17 cellular contexts compared by ENCODE assay signal in genomic region chr6:10384333-10384718, GRCh38. TPM values are rescaled to one million over a fixed set of nuclear protein-coding genes. Genes with fewer than 3 reads are reported as not detected.
A peak's percentile ranks its signal among the peaks of the same experiment; 100 is the strongest.
DNase-seq lines count a peak whose midpoint lies in the region; ATAC-seq lines count a peak whose summit lies in the region.
"Had no signal": no experiment of that assay in that cellular context is flagged by ENCODE, and none has a peak within 500 bp of the region (broad histone marks: within the 10 kb centered on the region; RNA-seq: fewer than 3 reads in every experiment).

No MANE protein-coding gene starts in this region.

- H3K4me1 ChIP-seq in iPS-15b (ENCODE audit: control insufficient read depth, insufficient read depth, low read length) = peaks cover 17% of the 10 kb centered on the region

- H3K9me3 Mint-ChIP-seq in activated naive CD8-positive, alpha-beta T cell (ENCODE audit: low read depth) = peaks cover 27% of the 10 kb centered on the region
- H3K9me3 Mint-ChIP-seq in activated naive CD8-positive, alpha-beta T cell treated with anti-CD3 and anti-CD28 coated beads, Interleukin-2, amount 50 U/mL, for 24 hours = peaks cover 24% of the 10 kb centered on the region
- peaks cover 9% of the 10 kb centered on the region for H3K9me3 Mint-ChIP-seq in activated T-helper 1 cell treated with anti-CD3 and anti-CD28 coated beads, Interleukin-12 subunit alpha, Interleukin-12 subunit beta, Interleukin-2, Interleukin-4 antibody, amounts not matched to agents 30 ng/mL and 10 ng/mL and 1 ng/mL, durations not matched to agents 14 hours and 24 hours and 36 hours
- peaks cover 5% of the 10 kb centered on the region for H3K9me3 Mint-ChIP-seq in activated T-helper 2 cell treated with anti-CD3 and anti-CD28 coated beads, Interferon-gamma antibody, Interleukin-2, Interleukin-4, amounts not matched to agents 10 μg/mL and 5 μg/mL and 100 μg/mL, durations not matched to agents 14 hours and 24 hours and 36 hours
- H3K9me3 Mint-ChIP-seq: natural killer cell treated with Interleukin-12 subunit alpha and Interleukin-12 subunit beta and Interleukin-15 and Interleukin-18, amount 100 ng/mL, for 72 hours had no signal

- H3K36me3 Mint-ChIP-seq in activated naive CD8-positive, alpha-beta T cell = peaks cover 19% of the 10 kb centered on the region
- peaks cover 12% of the 10 kb centered on the region for H3K36me3 Mint-ChIP-seq in activated naive CD8-positive, alpha-beta T cell treated with anti-CD3 and anti-CD28 coated beads, Interleukin-2, amount 50 U/mL, for 24 hours (ENCODE audit: low read depth)
- H3K36me3 Mint-ChIP-seq in activated T-helper 1 cell treated with anti-CD3 and anti-CD28 coated beads, Interleukin-12 subunit alpha, Interleukin-12 subunit beta, Interleukin-2, Interleukin-4 antibody, amounts not matched to agents 30 ng/mL and 10 ng/mL and 1 ng/mL, durations not matched to agents 14 hours and 24 hours and 36 hours (ENCODE audit: low read depth) = peaks cover 5% of the 10 kb centered on the region
- H3K36me3 Mint-ChIP-seq in activated T-helper 2 cell treated with anti-CD3 and anti-CD28 coated beads, Interferon-gamma antibody, Interleukin-2, Interleukin-4, amounts not matched to agents 10 μg/mL and 5 μg/mL and 100 μg/mL, durations not matched to agents 14 hours and 24 hours and 36 hours (ENCODE audit: low read depth) = peaks cover 7% of the 10 kb centered on the region

- peaks cover 22% of the 10 kb centered on the region for H3K4me1 Mint-ChIP-seq in activated naive CD8-positive, alpha-beta T cell (ENCODE audit: low read depth)
- peaks cover 8% of the 10 kb centered on the region for H3K4me1 Mint-ChIP-seq in activated naive CD8-positive, alpha-beta T cell treated with anti-CD3 and anti-CD28 coated beads, Interleukin-2, amount 50 U/mL, for 24 hours
- peaks cover 7% of the 10 kb centered on the region for H3K4me1 Mint-ChIP-seq in activated T-helper 1 cell treated with anti-CD3 and anti-CD28 coated beads, Interleukin-12 subunit alpha, Interleukin-12 subunit beta, Interleukin-2, Interleukin-4 antibody, amounts not matched to agents 30 ng/mL and 10 ng/mL and 1 ng/mL, durations not matched to agents 14 hours and 24 hours and 36 hours (ENCODE audit: low read depth)
- H3K4me1 Mint-ChIP-seq in activated T-helper 2 cell treated with anti-CD3 and anti-CD28 coated beads, Interferon-gamma antibody, Interleukin-2, Interleukin-4, amounts not matched to agents 10 μg/mL and 5 μg/mL and 100 μg/mL, durations not matched to agents 14 hours and 24 hours and 36 hours (ENCODE audit: low read depth) = peaks cover 4% of the 10 kb centered on the region

- peaks cover 60% of the 10 kb centered on the region for H3K27me3 Mint-ChIP-seq in activated naive CD8-positive, alpha-beta T cell
- H3K27me3 Mint-ChIP-seq in activated naive CD8-positive, alpha-beta T cell treated with anti-CD3 and anti-CD28 coated beads, Interleukin-2, amount 50 U/mL, for 24 hours = peaks cover 83% of the 10 kb centered on the region
- H3K27me3 Mint-ChIP-seq in activated T-helper 1 cell treated with anti-CD3 and anti-CD28 coated beads, Interleukin-12 subunit alpha, Interleukin-12 subunit beta, Interleukin-2, Interleukin-4 antibody, amounts not matched to agents 30 ng/mL and 10 ng/mL and 1 ng/mL, durations not matched to agents 14 hours and 24 hours and 36 hours (ENCODE audit: insufficient read depth) = peaks cover 72% of the 10 kb centered on the region
- peaks cover 79% of the 10 kb centered on the region for H3K27me3 Mint-ChIP-seq in activated T-helper 2 cell treated with anti-CD3 and anti-CD28 coated beads, Interferon-gamma antibody, Interleukin-2, Interleukin-4, amounts not matched to agents 10 μg/mL and 5 μg/mL and 100 μg/mL, durations not matched to agents 14 hours and 24 hours and 36 hours (ENCODE audit: low read depth)

- peak overlapping the region; percentile 16 for H3K4me3 ChIP-seq in iPS-15b (ENCODE audit: low read depth, low read length)

- ATAC-seq in activated naive CD8-positive, alpha-beta T cell treated with anti-CD3 and anti-CD28 coated beads, Interleukin-2, amount 50 U/mL, for 24 hours = no peak
- ATAC-seq in GM21529 (IDR thresholded peaks at IDR 0.05; ENCODE audit: unreplicated experiment) (no peak), GM21825 (IDR thresholded peaks at IDR 0.05; ENCODE audit: unreplicated experiment) (no peak)
- ATAC-seq: natural killer cell treated with Interleukin-12 subunit alpha and Interleukin-12 subunit beta and Interleukin-15 and Interleukin-18, amount 100 ng/mL, for 72 hours; Right ventricle myocardium inferior; T-cell had no signal

- H3K36me3 ChIP-seq in iPS-15b (ENCODE audit: control insufficient read depth, insufficient read depth, low read length) = no peaks in the 10 kb centered on the region

- H3K27me3 ChIP-seq in iPS-15b (ENCODE audit: control insufficient read depth, insufficient read depth, low read length) = peaks cover 98% of the 10 kb centered on the region

- no peak for DNase-seq in activated naive CD8-positive, alpha-beta T cell treated with anti-CD3 and anti-CD28 coated beads, Interleukin-2, amount 50 U/mL, for 24 hours
- no peak for DNase-seq in activated T-helper 1 cell treated with anti-CD3 and anti-CD28 coated beads, Interleukin-12 subunit alpha, Interleukin-12 subunit beta, Interleukin-2, Interleukin-4 antibody, amounts not matched to agents 30 ng/mL and 10 ng/mL and 1 ng/mL, durations not matched to agents 14 hours and 24 hours and 36 hours (ENCODE audit: low spot score)
- DNase-seq in activated T-helper 2 cell treated with anti-CD3 and anti-CD28 coated beads, Interferon-gamma antibody, Interleukin-2, Interleukin-4, amounts not matched to agents 10 μg/mL and 5 μg/mL and 100 μg/mL, durations not matched to agents 14 hours and 24 hours and 36 hours (ENCODE audit: low spot score) = no peak
- DNase-seq in LoVo (ENCODE audit: low spot score) = no peak
- DNase-seq: activated T-cell treated with anti-CD3 and anti-CD28 coated beads, Interleukin-2, amount 50 U/mL, for 1 hour; amygdala; Kasumi-1; NCI-H1436; NCI-H2227 treated with DMSO at 0.1 percent for 48 hours; NK-92 treated with Interleukin-12 subunit alpha and Interleukin-12 subunit beta, amount 100 ng/mL, for 24 hours; T-cell had no signal

- peak overlapping the region; percentile 58 for H3K27ac Mint-ChIP-seq in activated naive CD8-positive, alpha-beta T cell
- H3K27ac Mint-ChIP-seq in activated naive CD8-positive, alpha-beta T cell treated with anti-CD3 and anti-CD28 coated beads, Interleukin-2, amount 50 U/mL, for 24 hours = no peak overlapping the region
- peak overlapping the region; percentile 82 for H3K27ac Mint-ChIP-seq in activated T-helper 1 cell treated with anti-CD3 and anti-CD28 coated beads, Interleukin-12 subunit alpha, Interleukin-12 subunit beta, Interleukin-2, Interleukin-4 antibody, amounts not matched to agents 30 ng/mL and 10 ng/mL and 1 ng/mL, durations not matched to agents 14 hours and 24 hours and 36 hours
- H3K27ac Mint-ChIP-seq in activated T-helper 2 cell treated with anti-CD3 and anti-CD28 coated beads, Interferon-gamma antibody, Interleukin-2, Interleukin-4, amounts not matched to agents 10 μg/mL and 5 μg/mL and 100 μg/mL, durations not matched to agents 14 hours and 24 hours and 36 hours = no peak overlapping the region
- H3K27ac Mint-ChIP-seq: natural killer cell treated with Interleukin-12 subunit alpha and Interleukin-12 subunit beta and Interleukin-15 and Interleukin-18, amount 100 ng/mL, for 72 hours had no signal

- H3K4me3 Mint-ChIP-seq in activated naive CD8-positive, alpha-beta T cell = no peak overlapping the region
- H3K4me3 Mint-ChIP-seq in activated naive CD8-positive, alpha-beta T cell treated with anti-CD3 and anti-CD28 coated beads, Interleukin-2, amount 50 U/mL, for 24 hours = no peak overlapping the region
- H3K4me3 Mint-ChIP-seq in activated T-helper 1 cell treated with anti-CD3 and anti-CD28 coated beads, Interleukin-12 subunit alpha, Interleukin-12 subunit beta, Interleukin-2, Interleukin-4 antibody, amounts not matched to agents 30 ng/mL and 10 ng/mL and 1 ng/mL, durations not matched to agents 14 hours and 24 hours and 36 hours = no peak overlapping the region
- H3K4me3 Mint-ChIP-seq in activated T-helper 2 cell treated with anti-CD3 and anti-CD28 coated beads, Interferon-gamma antibody, Interleukin-2, Interleukin-4, amounts not matched to agents 10 μg/mL and 5 μg/mL and 100 μg/mL, durations not matched to agents 14 hours and 24 hours and 36 hours (ENCODE audit: low read depth) = no peak overlapping the region
- H3K4me3 Mint-ChIP-seq: natural killer cell treated with Interleukin-12 subunit alpha and Interleukin-12 subunit beta and Interleukin-15 and Interleukin-18, amount 100 ng/mL, for 72 hours had no signal

- intact Hi-C loops in activated T-helper 1 cell treated with anti-CD3 and anti-CD28 coated beads, Interleukin-12 subunit alpha, Interleukin-12 subunit beta, Interleukin-2, Interleukin-4 antibody, amounts not matched to agents 30 ng/mL and 10 ng/mL and 1 ng/mL, durations not matched to agents 14 hours and 24 hours and 36 hours (cut with micrococcal nuclease) = loop anchor here (1.0 to 2.0 kb wide), 3 partner anchors 11 to 36 kb away; no protein-coding TSS in a partner anchor
- intact Hi-C loops in activated T-helper 2 cell treated with anti-CD3 and anti-CD28 coated beads, Interferon-gamma antibody, Interleukin-2, Interleukin-4, amounts not matched to agents 10 μg/mL and 5 μg/mL and 100 μg/mL, durations not matched to agents 14 hours and 24 hours and 36 hours (cut with micrococcal nuclease) = loop anchor here (5.0 kb wide), 1 partner anchor 503 kb away; the partner anchor contains the start of gene SYCP2L

- H3K9ac ChIP-seq in iPS-15b (ENCODE audit: low read depth, low read length) = no peak overlapping the region

- no peaks in the 10 kb centered on the region for H3K9me3 ChIP-seq in iPS-15b (ENCODE audit: control insufficient read depth, insufficient read depth, low read length)

RNA-seq across cellular contexts. Expression of gene TFAP2A, which starts 30.5 kb away (rescaled TPM):
- not detected in 2 replicates for total RNA-seq in activated T-helper 1 cell treated with anti-CD3 and anti-CD28 coated beads, Interleukin-12 subunit alpha, Interleukin-12 subunit beta, Interleukin-2, Interleukin-4 antibody, amounts not matched to agents 30 ng/mL and 10 ng/mL and 1 ng/mL, durations not matched to agents 14 hours and 24 hours and 36 hours
- 0.23 TPM in 1 of 2 replicates, not detected in the other for total RNA-seq in activated T-helper 2 cell treated with anti-CD3 and anti-CD28 coated beads, Interferon-gamma antibody, Interleukin-2, Interleukin-4, amounts not matched to agents 10 μg/mL and 5 μg/mL and 100 μg/mL, durations not matched to agents 14 hours and 24 hours and 36 hours

Comparison
In these comparisons a context has a peak if more than half of its experiments do, and no peak if none do; other contexts are left out.
1. H3K27ac Mint-ChIP-seq: peak in activated naive CD8-positive, alpha-beta T cell (single experiment) and activated T-helper 1 cell treated with anti-CD3 and anti-CD28 coated beads, Interleukin-12 subunit alpha, Interleukin-12 subunit beta, Interleukin-2, Interleukin-4 antibody, amounts not matched to agents 30 ng/mL and 10 ng/mL and 1 ng/mL, durations not matched to agents 14 hours and 24 hours and 36 hours (single experiment); none in activated naive CD8-positive, alpha-beta T cell treated with anti-CD3 and anti-CD28 coated beads, Interleukin-2, amount 50 U/mL, for 24 hours (single experiment) and activated T-helper 2 cell treated with anti-CD3 and anti-CD28 coated beads, Interferon-gamma antibody, Interleukin-2, Interleukin-4, amounts not matched to agents 10 μg/mL and 5 μg/mL and 100 μg/mL, durations not matched to agents 14 hours and 24 hours and 36 hours (single experiment).